ENCODE assay signal across 8 cellular contexts in the genomic region with DNA sequence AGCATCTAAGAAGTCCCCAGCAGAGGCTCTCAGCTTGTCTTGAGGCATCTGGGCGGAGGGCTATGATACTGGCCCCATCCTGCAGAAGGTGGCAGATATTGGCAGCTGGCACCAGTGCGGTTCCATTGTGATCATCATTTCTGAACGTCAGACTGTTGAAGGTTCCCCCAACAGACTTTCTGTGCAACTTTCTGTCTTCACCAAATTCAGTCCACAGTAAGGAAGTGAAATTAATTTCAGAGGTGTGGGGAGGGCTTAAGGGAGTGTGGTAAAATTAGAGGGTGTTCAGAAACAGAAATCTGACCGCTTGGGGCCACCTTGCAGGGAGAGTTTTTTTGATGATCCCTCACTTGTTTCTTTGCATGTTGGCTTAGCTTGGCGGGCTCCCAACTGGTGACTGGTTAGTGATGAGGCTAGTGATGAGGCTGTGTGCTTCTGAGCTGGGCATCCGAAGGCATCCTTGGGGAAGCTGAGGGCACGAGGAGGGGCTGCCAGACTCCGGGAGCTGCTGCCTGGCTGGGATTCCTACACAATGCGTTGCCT. TPM values are rescaled to one million over a fixed set of nuclear protein-coding genes. Genes with fewer than 3 reads are reported as not detected.
A peak's percentile ranks its signal among the peaks of the same experiment; 100 is the strongest.
DNase-seq lines count a peak whose midpoint lies in the region; ATAC-seq and TF ChIP-seq lines count a peak whose summit lies in the region.
"Had no signal": no experiment of that assay in that cellular context is flagged by ENCODE, and none has a peak within 500 bp of the region (broad histone marks: within the 10 kb centered on the region; RNA-seq: fewer than 3 reads in every experiment).

A gene with protein sequence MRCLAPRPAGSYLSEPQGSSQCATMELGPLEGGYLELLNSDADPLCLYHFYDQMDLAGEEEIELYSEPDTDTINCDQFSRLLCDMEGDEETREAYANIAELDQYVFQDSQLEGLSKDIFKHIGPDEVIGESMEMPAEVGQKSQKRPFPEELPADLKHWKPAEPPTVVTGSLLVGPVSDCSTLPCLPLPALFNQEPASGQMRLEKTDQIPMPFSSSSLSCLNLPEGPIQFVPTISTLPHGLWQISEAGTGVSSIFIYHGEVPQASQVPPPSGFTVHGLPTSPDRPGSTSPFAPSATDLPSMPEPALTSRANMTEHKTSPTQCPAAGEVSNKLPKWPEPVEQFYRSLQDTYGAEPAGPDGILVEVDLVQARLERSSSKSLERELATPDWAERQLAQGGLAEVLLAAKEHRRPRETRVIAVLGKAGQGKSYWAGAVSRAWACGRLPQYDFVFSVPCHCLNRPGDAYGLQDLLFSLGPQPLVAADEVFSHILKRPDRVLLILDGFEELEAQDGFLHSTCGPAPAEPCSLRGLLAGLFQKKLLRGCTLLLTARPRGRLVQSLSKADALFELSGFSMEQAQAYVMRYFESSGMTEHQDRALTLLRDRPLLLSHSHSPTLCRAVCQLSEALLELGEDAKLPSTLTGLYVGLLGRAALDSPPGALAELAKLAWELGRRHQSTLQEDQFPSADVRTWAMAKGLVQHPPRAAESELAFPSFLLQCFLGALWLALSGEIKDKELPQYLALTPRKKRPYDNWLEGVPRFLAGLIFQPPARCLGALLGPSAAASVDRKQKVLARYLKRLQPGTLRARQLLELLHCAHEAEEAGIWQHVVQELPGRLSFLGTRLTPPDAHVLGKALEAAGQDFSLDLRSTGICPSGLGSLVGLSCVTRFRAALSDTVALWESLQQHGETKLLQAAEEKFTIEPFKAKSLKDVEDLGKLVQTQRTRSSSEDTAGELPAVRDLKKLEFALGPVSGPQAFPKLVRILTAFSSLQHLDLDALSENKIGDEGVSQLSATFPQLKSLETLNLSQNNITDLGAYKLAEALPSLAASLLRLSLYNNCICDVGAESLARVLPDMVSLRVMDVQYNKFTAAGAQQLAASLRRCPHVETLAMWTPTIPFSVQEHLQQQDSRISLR (plus strand): TSS at position 404 of the 543 bp plus-strand sequence. CDS start 129 bp downstream, at position 533.

- no peaks in the 10 kb centered on the region for H3K36me3 ChIP-seq in HCT116 (ENCODE audit: control insufficient read depth in 1 of 2, insufficient read depth in 2 of 2, low read length in 2 of 2)
- H3K36me3 ChIP-seq in MM.1S (replicated peaks; ENCODE audit: insufficient read depth, low read length) = no peaks in the 10 kb centered on the region

- intact Hi-C loops in HCT116 (cut with micrococcal nuclease) = loop anchor here (5.0 to 10.0 kb wide), 2 partner anchors 62 to 135 kb away; a partner anchor contains a TSS

- H3K36me3 Mint-ChIP-seq in activated CD8-positive, alpha-beta T cell treated with anti-CD3 and anti-CD28 coated beads, Interleukin-2, amount 10 ng/mL, durations not matched to agents 7 days and 5 days (ENCODE audit: low read depth) = peaks cover 9% of the 10 kb centered on the region

- H4K20me1 ChIP-seq in HCT116 (ENCODE audit: insufficient read depth) = no peaks in the 10 kb centered on the region
- H4K20me1 ChIP-seq in MM.1S (ENCODE audit: insufficient read depth, low read length) = no peaks in the 10 kb centered on the region

- peak within 1 kb of the TSS; percentile 78 for H2AFZ ChIP-seq in HCT116 (ENCODE audit: low read depth, low read length, poor library complexity, severe bottlenecking)
- H2AFZ ChIP-seq in MM.1S (ENCODE audit: low read length) = peak within 1 kb of the TSS; percentile 29; the same call in 1 of the 2 replicates

- H3K27ac ChIP-seq in HCT116 (ENCODE audit: low read depth, low read length) (no peak within 1 kb of the TSS), MM.1S (ENCODE audit: low read length) (peak within 1 kb of the TSS; percentile 74)

- POLR2A ChIA-PET in HCT116 (lab: Charles Lee) = no interaction called here
- POLR2A ChIA-PET in activated CD8-positive, alpha-beta T cell treated with anti-CD3 and anti-CD28 coated beads, Interleukin-2, amount 10 ng/mL, durations not matched to agents 7 days and 5 days (lab: Charles Lee) = interaction anchor here (1.0 kb wide), 1 partner anchor 133 kb away, joined by 4 read pairs; a partner anchor contains a TSS

- no peaks in the 10 kb centered on the region for H3K9me3 Mint-ChIP-seq in activated CD8-positive, alpha-beta T cell treated with anti-CD3 and anti-CD28 coated beads, Interleukin-2, amount 10 ng/mL, durations not matched to agents 7 days and 5 days (ENCODE audit: insufficient read depth)

- H3K4me3 ChIP-seq in HCT116 (replicated peaks in 1 of 2; ENCODE audit: low read depth in 1 of 2, low read length in 2 of 2) (no peak within 1 kb of the TSS), MM.1S (ENCODE audit: low read length) (peak within 1 kb of the TSS; percentile 72)

- no peak for TF ChIP-seq POLR2A in HCT116 (IDR thresholded peaks at IDR 0.05; ENCODE audit: borderline replicate concordance, extremely low read depth, insufficient read depth, insufficient read length)

- peak within 1 kb of the TSS; percentile 96 for H3K4me3 Mint-ChIP-seq in activated CD8-positive, alpha-beta T cell treated with anti-CD3 and anti-CD28 coated beads, Interleukin-2, amount 10 ng/mL, durations not matched to agents 7 days and 5 days

- H3K27me3 ChIP-seq in HCT116 (ENCODE audit: insufficient read depth, low read length) (peaks cover 15% of the 10 kb centered on the region; the same call in 1 of the 2 replicates), MM.1S (replicated peaks; ENCODE audit: insufficient read depth, low read length) (no peaks in the 10 kb centered on the region)

- peak; percentile 81 for DNase-seq in HCT116 (ENCODE audit: low read depth, low spot score)
- DNase-seq in MM.1S = peak; percentile 96
- peak; percentile 84 for DNase-seq in activated CD8-positive, alpha-beta T cell treated with anti-CD3 and anti-CD28 coated beads, Interleukin-2, amount 10 ng/mL, durations not matched to agents 7 days and 5 days
- DNase-seq in fibroblast of peridontal ligament (ENCODE audit: extremely low read depth) = peak; percentile 91
- DNase-seq in renal cortical epithelial cell (ENCODE audit: low read depth) = peak; percentile 76
- DNase-seq in NCI-H345 treated with DMSO at 0.1 percent for 48 hours (lab: John Stamatoyannopoulos, UW; ENCODE audit: unreplicated experiment) = no peak

- TF ChIP-seq RAD21 in HCT116 (IDR thresholded peaks at IDR 0.05; ENCODE audit: low read depth) = no peak

- peaks cover 60% of the 10 kb centered on the region for H3F3A ChIP-seq in MM.1S (ENCODE audit: insufficient read depth, low read length)

- BruUV-seq in HCT116 (replicated peaks; lab: Mats Ljungman, UMichigan) = no TSS peak

- TF ChIP-seq CTCF in HCT116 (IDR thresholded peaks at IDR 0.05 in 2 of 3, conservative IDR thresholded peaks at IDR 0.05 in 1 of 3; ENCODE audit: borderline replicate concordance in 1 of 3, insufficient read depth in 1 of 3, low read depth in 2 of 3, low read length in 2 of 3) = no peak
- TF ChIP-seq CTCF in MM.1S (IDR thresholded peaks at IDR 0.05; ENCODE audit: low read length) = no peak

- H3K9me2 ChIP-seq in HCT116 (ENCODE audit: insufficient read depth) (no peaks in the 10 kb centered on the region), MM.1S (replicated peaks; ENCODE audit: insufficient read depth, low read length) (no peaks in the 10 kb centered on the region)

- H3K79me2 ChIP-seq in HCT116 (ENCODE audit: insufficient read depth, low read length) (no peaks in the 10 kb centered on the region), MM.1S (ENCODE audit: low read length) (peaks cover 34% of the 10 kb centered on the region)

- H3K4me1 ChIP-seq in HCT116 (ENCODE audit: control insufficient read depth in 1 of 2, insufficient read depth in 2 of 2, low read length in 2 of 2) (peaks cover 5 to 11% of the 10 kb centered on the region in 2 experiments; a peak in 3 of 4 replicates), MM.1S (ENCODE audit: low read length) (peaks cover 39% of the 10 kb centered on the region)

- RAD21 ChIA-PET in HCT116 (lab: Charles Lee; ENCODE audit: low non-redundant PET in 1 of 2, low total read pairs in 2 of 2, uncharacterized antibody in 2 of 2, unreplicated experiment in 2 of 2) = no interaction called here

- peak within 1 kb of the TSS; percentile 76 for H3K27ac Mint-ChIP-seq in activated CD8-positive, alpha-beta T cell treated with anti-CD3 and anti-CD28 coated beads, Interleukin-2, amount 10 ng/mL, durations not matched to agents 7 days and 5 days

- H3K4me2 ChIP-seq in HCT116 (ENCODE audit: low read length) (peak within 1 kb of the TSS; percentile 45; the same call in 1 of the 2 replicates), MM.1S (ENCODE audit: low read depth, low read length) (peak within 1 kb of the TSS; percentile 80)

- CTCF ChIA-PET in HCT116 (lab: Charles Lee) = no interaction called here
- CTCF ChIA-PET in activated CD8-positive, alpha-beta T cell treated with anti-CD3 and anti-CD28 coated beads, Interleukin-2, amount 10 ng/mL, durations not matched to agents 7 days and 5 days (lab: Charles Lee) = interaction anchor here (0.9 to 3.8 kb wide), 5 partner anchors 10 to 140 kb away, joined by 3 to 19 read pairs (median 3); a partner anchor contains a TSS

- peaks cover 91% of the 10 kb centered on the region for H3K4me1 Mint-ChIP-seq in activated CD8-positive, alpha-beta T cell treated with anti-CD3 and anti-CD28 coated beads, Interleukin-2, amount 10 ng/mL, durations not matched to agents 7 days and 5 days (ENCODE audit: low read depth)

- peaks cover 17% of the 10 kb centered on the region for H3K27me3 Mint-ChIP-seq in activated CD8-positive, alpha-beta T cell treated with anti-CD3 and anti-CD28 coated beads, Interleukin-2, amount 10 ng/mL, durations not matched to agents 7 days and 5 days (ENCODE audit: low read depth)

- H3K9ac ChIP-seq in HCT116 (ENCODE audit: low read length) (no peak within 1 kb of the TSS), MM.1S (ENCODE audit: low read length) (peak within 1 kb of the TSS; percentile 59)

- ATAC-seq in GM18508 (IDR thresholded peaks at IDR 0.05; ENCODE audit: insufficient read depth, unreplicated experiment) (peak; percentile 41), HCT116 (peak; percentile 89)
- ATAC-seq in activated CD8-positive, alpha-beta T cell treated with anti-CD3 and anti-CD28 coated beads, Interleukin-2, amount 10 ng/mL, durations not matched to agents 7 days and 5 days = peak; percentile 59

- H3K9me3 ChIP-seq in HCT116 (ENCODE audit: control insufficient read depth in 1 of 2, insufficient read depth in 1 of 2, low read depth in 1 of 2, low read length in 2 of 2) (no peaks in the 10 kb centered on the region), MM.1S (replicated peaks; ENCODE audit: insufficient read depth, low read length) (no peaks in the 10 kb centered on the region)

TF ChIP-seq in HCT116, 20 proteins besides CTCF, POLR2A, EP300 and RAD21 (continues in another document):
- TF ChIP-seq, protein P1, sequence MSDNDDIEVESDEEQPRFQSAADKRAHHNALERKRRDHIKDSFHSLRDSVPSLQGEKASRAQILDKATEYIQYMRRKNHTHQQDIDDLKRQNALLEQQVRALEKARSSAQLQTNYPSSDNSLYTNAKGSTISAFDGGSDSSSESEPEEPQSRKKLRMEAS (IDR thresholded peaks at IDR 0.05) = no peak
- TF ChIP-seq EGR1 (IDR thresholded peaks at IDR 0.05; ENCODE audit: low read depth) (no peak), CEBPB (IDR thresholded peaks at IDR 0.05; ENCODE audit: low read depth) (no peak), POLR2AphosphoS5 (IDR thresholded peaks at IDR 0.05; ENCODE audit: low read depth, low read length) (0 out of 2 replicates have a peak, but pooled peaks have one; percentile 14), SIN3A (IDR thresholded peaks at IDR 0.05; ENCODE audit: low read depth) (no peak)

RNA-seq across cellular contexts. Expression of the gene that starts here (rescaled TPM):
- 0.25 TPM for total RNA-seq in HCT116 (2021; ENCODE audit: unreplicated experiment)
- 0.14 and 0.21 TPM in 2 replicates for polyA plus RNA-seq in HCT116 (2012)
- total RNA-seq in activated CD8-positive, alpha-beta T cell treated with anti-CD3 and anti-CD28 coated beads, Interleukin-2, amount 10 ng/mL, durations not matched to agents 7 days and 5 days = 10 to 100 TPM; 23.3 to 23.6 TPM
- under 0.01 and 0.65 TPM in 2 replicates for total RNA-seq in renal cortical epithelial cell
- total RNA-seq: epithelial cell of proximal tubule had no signal

Comparison
In these comparisons a context has a peak if more than half of its experiments do, and no peak if none do; other contexts are left out.
1. RNA of the gene that starts here (total RNA-seq): 23.3 to 23.6 TPM in activated CD8-positive, alpha-beta T cell treated with anti-CD3 and anti-CD28 coated beads, Interleukin-2, amount 10 ng/mL, durations not matched to agents 7 days and 5 days; under 0.01 to 0.65 TPM in renal cortical epithelial cell and 0.25 TPM in HCT116 (single experiment); every median in the first group is over 10 times any median in the second.
2. Peak in DNase-seq, ATAC-seq and H3K4me2 ChIP-seq in HCT116; RNA of the gene not detected or under 1 TPM.
3. Peak in DNase-seq in renal cortical epithelial cell; RNA of the gene not detected or under 1 TPM.
4. Peak in every context shown above with its lines, with median percentiles within 50 percentile points of each other: ATAC-seq.